8 cellular contexts compared by ENCODE assay signal in genomic region chr19:12946092-12946845, GRCh38. TPM values are rescaled to one million over a fixed set of nuclear protein-coding genes. Genes with fewer than 3 reads are reported as not detected.
A peak's percentile ranks its signal among the peaks of the same experiment; 100 is the strongest.
DNase-seq lines count a peak whose midpoint lies in the region; ATAC-seq and TF ChIP-seq lines count a peak whose summit lies in the region.

No MANE protein-coding gene starts in this region.

- no peaks in the 10 kb centered on the region for H3K27me3 Mint-ChIP-seq in activated T-cell treated with anti-CD3 and anti-CD28 coated beads, Interleukin-2, amount 50 U/mL, for 4 hours (ENCODE audit: low read depth)
- peaks cover 0 to 2% (median 0%) of the 10 kb centered on the region in 5 donors for H3K27me3 Mint-ChIP-seq in naive thymus-derived CD8-positive, alpha-beta T cell

- no peak for TF ChIP-seq CTCF in esophagus squamous epithelium (IDR thresholded peaks at IDR 0.05)
- TF ChIP-seq CTCF in tibial nerve (IDR thresholded peaks at IDR 0.05) = no peak

- POLR2A ChIA-PET in naive thymus-derived CD8-positive, alpha-beta T cell (lab: Charles Lee) = interaction anchor here (0.7 to 1.8 kb wide), 11 partner anchors 9 to 172 kb away, joined by 3 to 14 read pairs (median 4); partner anchors contain the start of genes FARSA, GADD45GIP1, GCDH and NACC1

- peak; percentile 88 for DNase-seq in AG08396 (ENCODE audit: low spot score)
- peak; percentile 14 for DNase-seq in NCI-H774 (lab: John Stamatoyannopoulos, UW)
- DNase-seq in activated T-cell treated with anti-CD3 and anti-CD28 coated beads, Interleukin-2, amount 50 U/mL, for 4 hours = peak; percentile 34
- DNase-seq in esophagus squamous epithelium (lab: John Stamatoyannopoulos, UW) = no peak
- peak in 4 of 10 donors; percentile 17 to 56 (median 42) for DNase-seq in naive thymus-derived CD8-positive, alpha-beta T cell
- DNase-seq in tibial nerve (ENCODE audit: low spot score in 2 of 2) = no peak

- H3K4me3 ChIP-seq in esophagus squamous epithelium (peak overlapping the region; percentile 88 to 96 (median 94)), tibial nerve (peak overlapping the region; percentile 72 to 99 (median 94))

- H3K36me3 Mint-ChIP-seq in activated T-cell treated with anti-CD3 and anti-CD28 coated beads, Interleukin-2, amount 50 U/mL, for 4 hours (ENCODE audit: insufficient read depth) = peaks cover 41% of the 10 kb centered on the region
- H3K36me3 Mint-ChIP-seq in naive thymus-derived CD8-positive, alpha-beta T cell = peaks cover 0 to 75% (median 18%) of the 10 kb centered on the region in 3 donors

- H3K4me1 ChIP-seq in esophagus squamous epithelium = peaks cover 19 to 75% (median 33%) of the 10 kb centered on the region in 3 donors
- peaks cover 0 to 54% (median 11%) of the 10 kb centered on the region in 4 donors for H3K4me1 ChIP-seq in tibial nerve

- peak overlapping the region; percentile 91 for H3K4me3 Mint-ChIP-seq in activated T-cell treated with anti-CD3 and anti-CD28 coated beads, Interleukin-2, amount 50 U/mL, for 4 hours
- H3K4me3 Mint-ChIP-seq in naive thymus-derived CD8-positive, alpha-beta T cell = peak overlapping the region; percentile 80 to 99 (median 88)

- intact Hi-C loops in esophagus squamous epithelium (cut with DNase I) = no loop called here

- H3K27me3 ChIP-seq in esophagus squamous epithelium = no peaks in the 10 kb centered on the region
- H3K27me3 ChIP-seq in tibial nerve = no peaks in the 10 kb centered on the region

- TF ChIP-seq POLR2A in esophagus squamous epithelium (IDR thresholded peaks at IDR 0.05) = no peak
- no peak for TF ChIP-seq POLR2A in tibial nerve (IDR thresholded peaks at IDR 0.05)

- no peaks in the 10 kb centered on the region for H3K9me3 ChIP-seq in esophagus squamous epithelium
- no peaks in the 10 kb centered on the region for H3K9me3 ChIP-seq in tibial nerve

- TF ChIP-seq EP300 in tibial nerve (IDR thresholded peaks at IDR 0.05) = no peak

- H3K36me3 ChIP-seq in esophagus squamous epithelium (peaks cover 28 to 78% (median 59%) of the 10 kb centered on the region in 3 donors), tibial nerve (peaks cover 2 to 76% (median 51%) of the 10 kb centered on the region in 3 donors)

- H3K27ac ChIP-seq in esophagus squamous epithelium (peak overlapping the region; percentile 98 to 100 (median 99)), tibial nerve (peak overlapping the region; percentile 82 to 98 (median 96))

- peaks cover 33% of the 10 kb centered on the region for H3K4me1 Mint-ChIP-seq in activated T-cell treated with anti-CD3 and anti-CD28 coated beads, Interleukin-2, amount 50 U/mL, for 4 hours (ENCODE audit: low read depth)
- H3K4me1 Mint-ChIP-seq in naive thymus-derived CD8-positive, alpha-beta T cell = peaks cover 13 to 54% (median 43%) of the 10 kb centered on the region in 4 donors

- WGBS in esophagus squamous epithelium, 2 donors = 3 to 6% methylated on average over 13 of the region's 41 CpGs
- WGBS in tibial nerve, 2 donors = 3 to 6% methylated on average over 17 to 23 of the region's 41 CpGs

- ATAC-seq in GM18517 (IDR thresholded peaks at IDR 0.05; ENCODE audit: unreplicated experiment) (peak; percentile 11), HG03064 (IDR thresholded peaks at IDR 0.05; ENCODE audit: low read depth, unreplicated experiment) (peak; percentile 20)
- ATAC-seq in activated T-cell treated with anti-CD3 and anti-CD28 coated beads, Interleukin-2, amount 50 U/mL, for 4 hours = peak; percentile 74 to 79
- peak; percentile 52 to 57 for ATAC-seq in naive thymus-derived CD8-positive, alpha-beta T cell

- no peaks in the 10 kb centered on the region for H3K9me3 Mint-ChIP-seq in activated T-cell treated with anti-CD3 and anti-CD28 coated beads, Interleukin-2, amount 50 U/mL, for 4 hours
- H3K9me3 Mint-ChIP-seq in naive thymus-derived CD8-positive, alpha-beta T cell = no peaks in the 10 kb centered on the region

- H3K27ac Mint-ChIP-seq in naive thymus-derived CD8-positive, alpha-beta T cell = peak overlapping the region; percentile 89 to 99 (median 94)

RNA-seq across cellular contexts. Expression of gene RAD23A, which starts 0.6 kb away (rescaled TPM):
- 100 to 1,000 TPM; 256 to 265 (median 264) TPM for total RNA-seq in activated T-cell treated with anti-CD3 and anti-CD28 coated beads, Interleukin-2, amount 50 U/mL, for 4 hours
- total RNA-seq in esophagus squamous epithelium (10 to 100 TPM; 67.7 to 87.4 (median 82.4) TPM), tibial nerve (100 to 1,000 TPM in 3 of 4 donors, 10 to 100 TPM in 1; 89.2 to 111 (median 108) TPM)
- total RNA-seq in naive thymus-derived CD8-positive, alpha-beta T cell = 100 to 1,000 TPM; 117 to 125 TPM
- polyA plus RNA-seq in naive thymus-derived CD8-positive, alpha-beta T cell = 100 to 1,000 TPM in 2 of 3 donors, 10 to 100 TPM in 1; 78.0 to 114 (median 102) TPM

RNA-seq across cellular contexts. Expression of gene CALR, which starts 7.9 kb away (rescaled TPM):
- total RNA-seq in activated T-cell treated with anti-CD3 and anti-CD28 coated beads, Interleukin-2, amount 50 U/mL, for 4 hours = 1,000 to 10,000 TPM; 1,489 to 1,621 (median 1,575) TPM
- total RNA-seq in esophagus squamous epithelium (100 to 1,000 TPM; 262 to 577 (median 513) TPM), tibial nerve (100 to 1,000 TPM; 173 to 398 (median 313) TPM)
- total RNA-seq in naive thymus-derived CD8-positive, alpha-beta T cell = 100 to 1,000 TPM; 448 to 463 TPM
- 100 to 1,000 TPM; 135 to 190 (median 165) TPM for polyA plus RNA-seq in naive thymus-derived CD8-positive, alpha-beta T cell

RNA-seq across cellular contexts. Expression of gene GADD45GIP1, which starts 10.8 kb away (rescaled TPM):
- 10 to 100 TPM; 60.5 to 65.2 (median 61.8) TPM for total RNA-seq in activated T-cell treated with anti-CD3 and anti-CD28 coated beads, Interleukin-2, amount 50 U/mL, for 4 hours
- 10 to 100 TPM; 34.4 to 59.7 (median 44.9) TPM for total RNA-seq in esophagus squamous epithelium
- 10 to 100 TPM; 17.3 to 17.8 TPM for total RNA-seq in naive thymus-derived CD8-positive, alpha-beta T cell
- 10 to 100 TPM; 59.4 to 65.1 (median 64.7) TPM for polyA plus RNA-seq in naive thymus-derived CD8-positive, alpha-beta T cell
- total RNA-seq in tibial nerve = 10 to 100 TPM; 41.4 to 68.8 (median 53.5) TPM

RNA-seq across cellular contexts. Expression of gene FARSA, which starts 12.8 kb away (rescaled TPM):
- total RNA-seq in activated T-cell treated with anti-CD3 and anti-CD28 coated beads, Interleukin-2, amount 50 U/mL, for 4 hours = 100 to 1,000 TPM; 345 to 368 (median 368) TPM
- total RNA-seq in esophagus squamous epithelium = 10 to 100 TPM; 47.7 to 53.8 (median 51.0) TPM
- 10 to 100 TPM; 54.6 to 60.5 TPM for total RNA-seq in naive thymus-derived CD8-positive, alpha-beta T cell
- polyA plus RNA-seq in naive thymus-derived CD8-positive, alpha-beta T cell = 10 to 100 TPM; 49.8 to 87.7 (median 63.6) TPM
- 10 to 100 TPM; 22.7 to 44.7 (median 32.2) TPM for total RNA-seq in tibial nerve

RNA-seq across cellular contexts. Expression of gene DAND5, which starts 23.1 kb away (rescaled TPM):
- total RNA-seq in activated T-cell treated with anti-CD3 and anti-CD28 coated beads, Interleukin-2, amount 50 U/mL, for 4 hours = not detected
- not detected for total RNA-seq in esophagus squamous epithelium
- not detected for total RNA-seq in naive thymus-derived CD8-positive, alpha-beta T cell
- not detected for polyA plus RNA-seq in naive thymus-derived CD8-positive, alpha-beta T cell
- not detected for total RNA-seq in tibial nerve

Comparison
In these comparisons a context has a peak if more than half of its experiments do, and no peak if none do; other contexts are left out.
1. DNase-seq: peak in AG08396 (single experiment), NCI-H774 (single experiment) and activated T-cell treated with anti-CD3 and anti-CD28 coated beads, Interleukin-2, amount 50 U/mL, for 4 hours (single experiment); none in esophagus squamous epithelium (single experiment) and tibial nerve (0 of 2).
2. ATAC-seq: peak in every context shown above with its lines; median percentile 76 in activated T-cell treated with anti-CD3 and anti-CD28 coated beads, Interleukin-2, amount 50 U/mL, for 4 hours; 54 in naive thymus-derived CD8-positive, alpha-beta T cell; 20 in HG03064; 11 in GM18517.